Comparison of ENCODE assay signal across 18 cellular contexts in genomic region chr1:100502052-100502792, GRCh38. TPM values are rescaled to one million over a fixed set of nuclear protein-coding genes. Genes with fewer than 3 reads are reported as not detected.
DNase-seq lines count a peak whose midpoint lies in the region; ATAC-seq and TF ChIP-seq lines count a peak whose summit lies in the region.
"Had no signal": no experiment of that assay in that cellular context is flagged by ENCODE, and none has a peak within 500 bp of the region (broad histone marks: within the 10 kb centered on the region; RNA-seq: fewer than 3 reads in every experiment).

No MANE protein-coding gene starts in this region.

- H2AFZ ChIP-seq in mammary epithelial cell (ENCODE audit: low read depth, low read length) = no peak overlapping the region

- no peaks in the 10 kb centered on the region for H3K4me1 ChIP-seq in mammary epithelial cell (ENCODE audit: insufficient read depth, low read length)
- H3K4me1 ChIP-seq: SJSA1, upper lobe of right lung had no signal

- BruUV-seq in mammary epithelial cell (replicated peaks; lab: Mats Ljungman, UMichigan) = no TSS peak

- H4K20me1 ChIP-seq in mammary epithelial cell (ENCODE audit: insufficient read depth, low read length) = no peaks in the 10 kb centered on the region

- H3K9ac ChIP-seq in mammary epithelial cell (ENCODE audit: insufficient read depth, low read length) = no peak overlapping the region
- H3K9ac ChIP-seq: KMS-11 had no signal

- dilution Hi-C loops in mammary epithelial cell (cut with HindIII; ENCODE audit: low sequenced_read_pairs) = no loop called here

- TF ChIP-seq CTCF in mammary epithelial cell (conservative IDR thresholded peaks at IDR 0.05 in 1 of 2, IDR thresholded peaks at IDR 0.05 in 1 of 2; ENCODE audit: extremely low read depth in 1 of 2, insufficient read depth in 1 of 2, low read depth in 1 of 2, low read length in 2 of 2) = no peak

- H3K27me3 ChIP-seq in mammary epithelial cell (ENCODE audit: insufficient read depth, low read length) = no peaks in the 10 kb centered on the region
- H3K27me3 ChIP-seq: SJSA1, spleen, upper lobe of right lung had no signal

- H3K9me3 ChIP-seq in mammary epithelial cell (replicated peaks; ENCODE audit: insufficient read depth, low read length) = no peaks in the 10 kb centered on the region
- H3K9me3 ChIP-seq: SJSA1, spleen, upper lobe of right lung had no signal

- 67% methylated on average over 3 of the region's 3 CpGs for WGBS in mammary epithelial cell (ENCODE audit: low coverage, missing lambda C conversion rate)

- in situ Hi-C loops in mammary epithelial cell (cut with MboI; ENCODE audit: low sequenced_read_pairs in 2 of 2) = no loop called here

- ATAC-seq in GM21528 (IDR thresholded peaks at IDR 0.05; ENCODE audit: low FRiP score, unreplicated experiment) = no peak
- ATAC-seq: activated naive CD4-positive, alpha-beta T cell treated with anti-CD3 and anti-CD28 coated beads, Interleukin-2, amount 50 U/mL, for 72 hours; upper lobe of right lung had no signal

- H3K4me2 ChIP-seq in mammary epithelial cell (ENCODE audit: insufficient read depth, low read depth, low read length) = no peak overlapping the region
- H3K4me2 ChIP-seq: KMS-11 had no signal

- DNase-seq in NCI-H2107 treated with DMSO at 0.1 percent for 48 hours (lab: John Stamatoyannopoulos, UW; ENCODE audit: unreplicated experiment) = peak; percentile 40
- DNase-seq in NCI-H2107 (lab: John Stamatoyannopoulos, UW) = no peak
- DNase-seq in NCI-H460 (ENCODE audit: extremely low read depth, low read depth) = peak; percentile 8
- DNase-seq in mammary epithelial cell = peak; percentile 36
- peak; percentile 47 for DNase-seq in skeletal muscle cell (ENCODE audit: low read depth)
- no peak for DNase-seq in hypothalamus (lab: John Stamatoyannopoulos, UW)
- DNase-seq in NCI-H2196 (lab: John Stamatoyannopoulos, UW; ENCODE audit: unreplicated experiment) = no peak
- DNase-seq: activated CD4-positive, alpha-beta T cell treated with anti-CD3 and anti-CD28 coated beads, Interleukin-2, amount 10 ng/mL, durations not matched to agents 7 days and 5 days; CD4-positive, CD25-positive, alpha-beta regulatory T cell; effector CD4-positive, alpha-beta T cell; spleen; stimulated activated naive CD4-positive, alpha-beta T cell treated with Interleukin-2 at 50 U/mL for 16 hours; T-helper 9 cell; upper lobe of right lung had no signal

- H3K4me3 ChIP-seq in mammary epithelial cell (replicated peaks in 1 of 3; ENCODE audit: insufficient read depth in 1 of 3, low read depth in 2 of 3, low read length in 3 of 3) (no peak overlapping the region), skeletal muscle cell (ENCODE audit: low read depth, low read length) (no peak overlapping the region)
- H3K4me3 ChIP-seq: SJSA1, spleen, upper lobe of right lung had no signal

- H3K27ac ChIP-seq in mammary epithelial cell (ENCODE audit: insufficient read depth, low read depth, low read length) = no peak overlapping the region
- H3K27ac ChIP-seq: KMS-11, SJSA1, upper lobe of right lung had no signal

- H3K79me2 ChIP-seq in mammary epithelial cell (ENCODE audit: insufficient read depth, low read length) = no peaks in the 10 kb centered on the region

- H3K36me3 ChIP-seq in mammary epithelial cell (ENCODE audit: insufficient read depth, low read length) = no peaks in the 10 kb centered on the region

- CTCF ChIA-PET in mammary epithelial cell (lab: Charles Lee; ENCODE audit: low non-redundant PET) = no interaction called here

- intact Hi-C loops in mammary epithelial cell (cut with micrococcal nuclease) = no loop called here

RNA-seq across cellular contexts. Expression of gene GPR88, which starts 35.7 kb away (rescaled TPM):
- total RNA-seq in NCI-H460 (2014; rRNA removed; shearing (Covaris generic)) = not detected in 2 replicates
- polyA plus RNA-seq in NCI-H460 (2014; cell fraction: nucleus; rRNA removed) = not detected in 2 replicates
- total RNA-seq in mammary epithelial cell = not detected
- polyA plus RNA-seq in mammary epithelial cell = not detected
- not detected for polyA minus RNA-seq in mammary epithelial cell
- total RNA-seq: activated CD4-positive, alpha-beta T cell treated with anti-CD3 and anti-CD28 coated beads, Interleukin-2, amount 10 ng/mL, durations not matched to agents 7 days and 5 days; activated naive CD4-positive, alpha-beta T cell treated with anti-CD3 and anti-CD28 coated beads, Interleukin-2, amount 50 U/mL, for 72 hours; CD4-positive, CD25-positive, alpha-beta regulatory T cell; SJSA1; upper lobe of right lung had no signal
- polyA plus RNA-seq: CD4-positive, CD25-positive, alpha-beta regulatory T cell had no signal

Comparison
In these comparisons a context has a peak if more than half of its experiments do, and no peak if none do; other contexts are left out.
1. DNase-seq: peak in NCI-H2107 treated with DMSO at 0.1 percent for 48 hours (single experiment), NCI-H460 (single experiment), mammary epithelial cell (single experiment) and skeletal muscle cell (single experiment); none in NCI-H2107 (single experiment), hypothalamus (0 of 51) and NCI-H2196 (single experiment).